In the genomic region with DNA sequence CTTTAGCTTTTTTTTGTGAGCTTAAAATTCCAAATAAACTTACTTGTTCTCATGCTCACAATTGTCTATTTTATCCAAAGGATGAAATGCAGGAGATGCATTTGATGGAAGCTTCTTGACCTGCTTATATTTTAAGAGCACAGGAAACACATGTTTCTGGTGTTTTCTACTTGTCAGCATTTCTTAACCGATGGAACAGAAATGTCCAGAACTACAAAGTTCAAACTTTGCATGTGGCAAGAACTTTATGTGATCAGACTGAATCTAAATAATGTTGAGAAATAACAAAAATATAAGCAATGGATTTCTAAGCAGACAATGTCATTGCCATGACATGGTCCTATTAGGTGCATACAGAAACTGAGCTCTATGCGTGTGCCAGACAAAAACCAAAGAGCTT, we compare ENCODE assay signal across 26 cellular contexts. TPM values are rescaled to one million over a fixed set of nuclear protein-coding genes. Genes with fewer than 3 reads are reported as not detected.
"Had no signal": no experiment of that assay in that cellular context is flagged by ENCODE, and none has a peak within 500 bp of the region (broad histone marks: within the 10 kb centered on the region; RNA-seq: fewer than 3 reads in every experiment).

No MANE protein-coding gene starts in this region.

- H3K36me3 Mint-ChIP-seq: naive B cell had no signal

- H3K27ac Mint-ChIP-seq: naive B cell had no signal

- H3K27ac ChIP-seq: esophagus muscularis mucosa, heart right ventricle, prostate gland, right atrium auricular region, tibial artery had no signal

- H3K27me3 ChIP-seq: esophagus muscularis mucosa, heart right ventricle, right atrium auricular region, tibial artery had no signal

- H3K27me3 Mint-ChIP-seq: activated CD4-positive, alpha-beta T cell treated with anti-CD3 and anti-CD28 coated beads, Interleukin-2, amount 10 ng/mL, durations not matched to agents 24 days and 14 days had no signal

- H3K9me3 Mint-ChIP-seq: neural crest cell had no signal

- H3K36me3 ChIP-seq: esophagus muscularis mucosa, heart right ventricle, prostate gland, right atrium auricular region, tibial artery had no signal

- H3K4me1 Mint-ChIP-seq: neural crest cell had no signal

- H3K4me3 ChIP-seq: esophagus muscularis mucosa, heart right ventricle, mucosa of descending colon, prostate gland, right atrium auricular region, tibial artery had no signal

- H3K9me3 ChIP-seq: esophagus muscularis mucosa, heart right ventricle, mucosa of descending colon, prostate gland, right atrium auricular region, tibial artery had no signal

- H3K4me3 Mint-ChIP-seq: naive B cell, neural crest cell had no signal

- H3K4me1 ChIP-seq: prostate gland, right atrium auricular region had no signal

- DNase-seq: activated CD4-positive, CD25-positive, alpha-beta regulatory T cell; activated CD8-positive, alpha-beta memory T cell treated with anti-CD3 and anti-CD28 coated beads for 24 hours; activated CD8-positive, alpha-beta memory T cell treated with anti-CD3 and anti-CD28 coated beads, Interleukin-2, amount 50 U/mL, for 48 hours; activated naive CD4-positive, alpha-beta T cell; amniotic stem cell; dermis blood vessel endothelial cell; effector memory CD4-positive, alpha-beta T cell; heart right ventricle; kidney glomerular epithelial cell; left ventricle myocardium superior; mesenchymal stem cell; mucosa of descending colon; naive B cell; stimulated activated CD4-positive, alpha-beta T cell treated with anti-CD3 and anti-CD28 coated beads, Interleukin-12 subunit alpha, Interleukin-12 subunit beta, amount 100 ng/mL, for 4 hours; stimulated activated CD4-positive, alpha-beta T cell treated with anti-CD3 and anti-CD28 coated beads, Interleukin-1b, Interleukin-23, amount 100 ng/mL, for 48 hours; stimulated activated CD8-positive, alpha-beta memory T cell treated with anti-CD3 and anti-CD28 coated beads, Interleukin-4, amount 100 ng/mL, for 48 hours; stimulated activated naive CD4-positive, alpha-beta T cell treated with Interleukin-2 at 50 U/mL for 16 hours; T1000; tibial artery had no signal

- ATAC-seq: heart right ventricle, left ventricle myocardium superior, mucosa of descending colon had no signal

RNA-seq across cellular contexts. Expression of a gene that starts 9.9 kb away (rescaled TPM):
- total RNA-seq: chondrocyte, endothelial cell of umbilical vein, left ventricle myocardium superior had no signal
